ENCODE assay signal across 9 cellular contexts in the genomic region with DNA sequence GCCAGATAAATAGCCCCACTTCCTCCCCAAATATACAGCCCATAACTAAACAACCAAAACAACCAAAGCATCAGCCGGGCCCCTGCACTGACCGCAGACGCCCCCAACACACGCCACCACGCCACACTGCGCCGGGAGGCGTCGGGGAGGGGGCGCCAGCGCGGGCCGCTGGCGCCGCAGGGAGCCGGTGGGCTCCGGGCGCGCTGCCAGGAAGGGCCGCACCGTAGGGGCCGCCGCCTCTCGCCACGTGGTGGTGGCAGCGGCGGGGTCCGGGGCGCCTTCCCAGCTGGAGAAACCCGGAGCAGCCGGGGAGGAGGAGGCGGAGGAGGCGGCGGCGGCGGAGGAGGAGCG. TPM values are rescaled to one million over a fixed set of nuclear protein-coding genes. Genes with fewer than 3 reads are reported as not detected.
DNase-seq lines count a peak whose midpoint lies in the region; ATAC-seq, FAIRE-seq and TF ChIP-seq lines count a peak whose summit lies in the region.
"Had no signal": no experiment of that assay in that cellular context is flagged by ENCODE, and none has a peak within 500 bp of the region (broad histone marks: within the 10 kb centered on the region; RNA-seq: fewer than 3 reads in every experiment).

No MANE protein-coding gene starts in this region.

- H2BK5ac ChIP-seq in mesenchymal stem cell (ENCODE audit: low read depth, low read length, poor library complexity, severe bottlenecking), result no peak overlapping the region

- H2AFZ ChIP-seq in KMS-11 (ENCODE audit: low read depth) (peak overlapping the region; percentile 83), K562 (ENCODE audit: low read depth, low read length) (peak overlapping the region; percentile 74), mesenchymal stem cell (ENCODE audit: low read depth, low read length) (no peak overlapping the region)

- no peak overlapping the region for H4K8ac ChIP-seq in mesenchymal stem cell (ENCODE audit: low read length)

- no peak overlapping the region for H2BK12ac ChIP-seq in mesenchymal stem cell (ENCODE audit: low read length in 2 of 2)

- peak overlapping the region; percentile 93 for H2BK120ac ChIP-seq in mesenchymal stem cell (ENCODE audit: low read depth, low read length)

- H3K27me3 ChIP-seq in BLaER1 (no peaks in the 10 kb centered on the region), KMS-11 (ENCODE audit: insufficient read depth, low read depth) (no peaks in the 10 kb centered on the region), K562 (ENCODE audit: control insufficient read depth in 2 of 2, insufficient read depth in 2 of 2, low read length in 2 of 2) (no peaks in the 10 kb centered on the region), mesenchymal stem cell (ENCODE audit: control insufficient read depth in 1 of 2, insufficient read depth in 1 of 2, low read length in 2 of 2) (no peaks in the 10 kb centered on the region)

- H3K36me3 ChIP-seq in BLaER1 (no peaks in the 10 kb centered on the region), KMS-11 (ENCODE audit: insufficient read depth) (no peaks in the 10 kb centered on the region), K562 (ENCODE audit: control insufficient read depth, insufficient read depth, low read length) (peaks cover 3% of the 10 kb centered on the region; the same call in 1 of the 3 replicates), mesenchymal stem cell (ENCODE audit: control insufficient read depth in 1 of 2, insufficient read depth in 2 of 2, low read depth in 1 of 2, low read length in 2 of 2) (peaks cover 22 to 24% of the 10 kb centered on the region in 2 experiments)

- BruUV-seq in K562 (replicated peaks; lab: Mats Ljungman, UMichigan), result no TSS peak

- peak overlapping the region; percentile 83 for H3K4me2 ChIP-seq in BLaER1
- peak overlapping the region; percentile 79 for H3K4me2 ChIP-seq in KMS-11
- H3K4me2 ChIP-seq in K562 (ENCODE audit: insufficient read depth, low read length), result peak overlapping the region; percentile 64
- peak overlapping the region; percentile 92 for H3K4me2 ChIP-seq in mesenchymal stem cell (ENCODE audit: low read length, poor library complexity, severe bottlenecking)

- POLR2A ChIA-PET in K562 (lab: Yijun Ruan, JAX), result interaction anchor here (1.1 to 1.5 kb wide), 2 partner anchors 9 to 14 kb away, joined by 3 read pairs; no protein-coding TSS in a partner anchor

- FAIRE-seq in K562 (lab: Jason Lieb, UNC), result peak; percentile 26

- peak overlapping the region; percentile 9 to 59 for H3K4ac ChIP-seq in mesenchymal stem cell (ENCODE audit: low read depth in 1 of 2, low read length in 2 of 2)

- H3K9ac ChIP-seq in BLaER1, result peak overlapping the region; percentile 88
- H3K9ac ChIP-seq in KMS-11, result peak overlapping the region; percentile 72
- H3K9ac ChIP-seq in K562 (ENCODE audit: insufficient read depth in 1 of 2, low read depth in 2 of 2, low read length in 2 of 2), result peak overlapping the region; percentile 59 to 89; a peak in 3 of 4 replicates
- H3K9ac ChIP-seq in mesenchymal stem cell (ENCODE audit: low read length), result peak overlapping the region; percentile 82

- TF ChIP-seq CTCF in KMS-11 (conservative IDR thresholded peaks at IDR 0.05; ENCODE audit: low read depth, low read length) (no peak), K562 (IDR thresholded peaks at IDR 0.05 in 2 of 3, conservative IDR thresholded peaks at IDR 0.05 in 1 of 3; ENCODE audit: insufficient read depth in 2 of 3, low read depth in 1 of 3, low read length in 3 of 3) (no peak)

- H3K23ac ChIP-seq in mesenchymal stem cell (ENCODE audit: low read length in 2 of 2), result no peak overlapping the region

- no peaks in the 10 kb centered on the region for H3K79me2 ChIP-seq in KMS-11 (ENCODE audit: insufficient read depth, low read depth)
- peaks cover 5% of the 10 kb centered on the region; the same call in 2 of the 3 replicates for H3K79me2 ChIP-seq in K562 (ENCODE audit: control insufficient read depth, insufficient read depth, low read length)

- H2AK5ac ChIP-seq in mesenchymal stem cell (ENCODE audit: low read length, severe bottlenecking), result no peak overlapping the region

- TF ChIP-seq EP300 in K562 (IDR thresholded peaks at IDR 0.05; ENCODE audit: low read length), result no peak

- H2BK15ac ChIP-seq in mesenchymal stem cell (ENCODE audit: low read depth, poor library complexity, severe bottlenecking), result peak overlapping the region; percentile 77

- ATAC-seq in K562 (peak; percentile 47), GM19455 (IDR thresholded peaks at IDR 0.05; ENCODE audit: unreplicated experiment) (no peak)

- H3K4me3 ChIP-seq in BLaER1 (peak overlapping the region; percentile 73), KMS-11 (IDR thresholded peaks at IDR 0.05; ENCODE audit: insufficient read depth, low read depth, low read length) (no peak overlapping the region), K562 (peak overlapping the region; percentile 77), mesenchymal stem cell (ENCODE audit: insufficient read depth in 1 of 2, low read depth in 1 of 2, low read length in 2 of 2) (peak overlapping the region; percentile 79)

- DNase-seq in K562 (ENCODE audit: extremely low read depth in 1 of 4, low spot score in 3 of 4), result peak in 2 of 4 experiments; percentile 57 to 88
- peak; percentile 45 for DNase-seq in mesenchymal stem cell
- DNase-seq in inferior parietal cortex (ENCODE audit: extremely low spot score), result no peak
- no peak for DNase-seq in activated effector memory CD4-positive, alpha-beta T cell treated with Interleukin-2 at 50 U/mL for 16 hours
- DNase-seq in DMS53 treated with DMSO at 0.1 percent for 48 hours (lab: John Stamatoyannopoulos, UW; ENCODE audit: unreplicated experiment), result no peak

- peaks cover 4% of the 10 kb centered on the region for H3K79me1 ChIP-seq in mesenchymal stem cell (replicated peaks; ENCODE audit: low read length, poor library complexity, severe bottlenecking)

- no peak for TF ChIP-seq RAD21 in K562 (CRISPR knock-in tag; conservative IDR thresholded peaks at IDR 0.05 in 1 of 2, IDR thresholded peaks at IDR 0.05 in 1 of 2)

- intact Hi-C loops in K562 (cut with micrococcal nuclease), result no loop called here

- H3K9me1 ChIP-seq in K562 (ENCODE audit: control insufficient read depth, insufficient read depth, low read length), result no peaks in the 10 kb centered on the region

- in situ Hi-C loops in K562 (cut with MboI), result no loop called here

- no peak overlapping the region for H4K91ac ChIP-seq in mesenchymal stem cell (ENCODE audit: low read length)

- no peak overlapping the region for H3K14ac ChIP-seq in mesenchymal stem cell (ENCODE audit: low read length in 2 of 2)

- TF ChIP-seq POLR2A in K562 (conservative IDR thresholded peaks at IDR 0.05), result no peak

- 0% methylated on average over 7 of the region's 37 CpGs for WGBS in K562 (ENCODE audit: insufficient coverage, low coverage, missing lambda C conversion rate)
- under 1% methylated on average over 29 of the region's 37 CpGs for WGBS in mesenchymal stem cell

- H3K9me3 ChIP-seq in BLaER1, result no peaks in the 10 kb centered on the region
- H3K9me3 ChIP-seq in K562 (replicated peaks; ENCODE audit: control insufficient read depth, insufficient read depth, low read depth, low read length), result no peaks in the 10 kb centered on the region
- no peaks in the 10 kb centered on the region for H3K9me3 ChIP-seq in mesenchymal stem cell (ENCODE audit: control insufficient read depth, low read length)

- H3K4me1 ChIP-seq in BLaER1 (peaks cover 75% of the 10 kb centered on the region), KMS-11 (ENCODE audit: low read depth, poor library complexity, severe bottlenecking) (peaks cover 18% of the 10 kb centered on the region), K562 (replicated peaks in 1 of 2; ENCODE audit: control insufficient read depth in 2 of 2, insufficient read depth in 2 of 2, low read length in 2 of 2) (peaks cover 12 to 39% of the 10 kb centered on the region in 2 experiments; a peak in 4 of 5 replicates), mesenchymal stem cell (ENCODE audit: control insufficient read depth, insufficient read depth, low read depth, low read length) (peaks cover 25% of the 10 kb centered on the region)

- CTCF ChIA-PET in K562 (lab: Yijun Ruan, JAX; ENCODE audit: low intra/inter-chr PET ratio), result no interaction called here

- peaks cover 22% of the 10 kb centered on the region for H4K20me1 ChIP-seq in BLaER1
- no peaks in the 10 kb centered on the region for H4K20me1 ChIP-seq in KMS-11 (ENCODE audit: insufficient read depth)
- no peaks in the 10 kb centered on the region for H4K20me1 ChIP-seq in K562 (replicated peaks; ENCODE audit: control insufficient read depth, insufficient read depth, low read length)

- peak overlapping the region; percentile 90 for H3K27ac ChIP-seq in BLaER1
- H3K27ac ChIP-seq in KMS-11, result no peak overlapping the region; the same call in 1 of the 2 replicates
- H3K27ac ChIP-seq in K562 (ENCODE audit: extremely low read depth, low read depth, low read length), result no peak overlapping the region; the same call in 2 of the 3 replicates
- no peak overlapping the region for H3K27ac ChIP-seq in mesenchymal stem cell (ENCODE audit: low read length, poor library complexity, severe bottlenecking)

- H3K18ac ChIP-seq in mesenchymal stem cell (ENCODE audit: low read depth in 1 of 2, low read length in 2 of 2), result peak overlapping the region in 1 of 2 experiments; percentile 26

RNA-seq across cellular contexts. Expression of a gene that starts 0.3 kb away (rescaled TPM):
- 12.3 and 22.7 TPM in 2 replicates for total RNA-seq in K562 (2011; cell fraction: chromatin; rRNA removed; ENCODE audit: low replicate concordance)
- total RNA-seq in K562 (2011; cell fraction: nucleolus; rRNA removed), result 11.2 and 11.4 TPM in 2 replicates
- total RNA-seq in K562 (2011; cell fraction: nucleoplasm; rRNA removed), result 9.2 and 10.6 TPM in 2 replicates
- total RNA-seq in K562 (2014; rRNA removed) (10.6 and 14.7 TPM in 2 replicates), K562 (2014; rRNA removed; fragmentation: Illumina TruSeq; extraction: Trizol) (3.7 and 4.4 TPM in 2 replicates), K562 (2015; rRNA removed; fragmentation: Illumina TruSeq; extraction: Trizol) (4.7 and 5.1 TPM in 2 replicates), K562 (2021) (12.5 and 15.6 TPM in 2 replicates)
- polyA plus RNA-seq in K562 (2011; rRNA removed) (7.2 and 8.7 TPM in 2 replicates), K562 (2014; fragmentation: Illumina TruSeq; extraction: Trizol) (6.8 and 11.4 TPM in 2 replicates), K562 (2014; fragmentation: Nextera tagmentation; extraction: Ambion mirVana) (under 1 TPM; 0.03 to 0.08 TPM), K562 (2014; rRNA removed) (12.9 and 13.0 TPM in 2 replicates)
- 4.8 and 9.7 TPM in 2 replicates for polyA plus RNA-seq in K562 (2011; cell fraction: cytosol; rRNA removed)
- polyA plus RNA-seq in K562 (2011; cell fraction: nucleus; rRNA removed), result 23.1 and 27.9 TPM in 2 replicates
- 10.5 and 13.8 TPM in 2 replicates for polyA plus RNA-seq in K562 (2012)
- 5.9 and 7.0 TPM in 2 replicates for polyA minus RNA-seq in K562 (2011; rRNA and poly(A)+ RNA removed)
- polyA minus RNA-seq in K562 (2011; cell fraction: cytosol; rRNA and poly(A)+ RNA removed), result 5.4 and 7.0 TPM in 2 replicates
- polyA minus RNA-seq in K562 (2011; cell fraction: nucleus; rRNA and poly(A)+ RNA removed), result 2.6 and 3.9 TPM in 2 replicates
- polyA plus RNA-seq in mesenchymal stem cell (2013, experiment 1 of 2), result 11.9 TPM
- 11.7 TPM for polyA plus RNA-seq in mesenchymal stem cell (2013, experiment 2 of 2)

RNA-seq across cellular contexts. Expression of a gene that starts 39.4 kb away (rescaled TPM):
- not detected in 2 replicates for total RNA-seq in K562 (2011; cell fraction: chromatin; rRNA removed; ENCODE audit: low replicate concordance)
- not detected in 2 replicates for total RNA-seq in K562 (2011; cell fraction: nucleolus; rRNA removed)
- total RNA-seq in K562 (2011; cell fraction: nucleoplasm; rRNA removed), result not detected in 2 replicates
- total RNA-seq in K562 (2014; rRNA removed) (not detected in 2 replicates), K562 (2014; rRNA removed; fragmentation: Illumina TruSeq; extraction: Trizol) (not detected in 2 replicates), K562 (2015; rRNA removed; fragmentation: Illumina TruSeq; extraction: Trizol) (not detected in 2 replicates), K562 (2021) (0.07 and 0.18 TPM in 2 replicates)
- polyA plus RNA-seq in K562 (2011; rRNA removed) (not detected in 2 replicates), K562 (2014; fragmentation: Illumina TruSeq; extraction: Trizol) (not detected in 2 replicates), K562 (2014; fragmentation: Nextera tagmentation; extraction: Ambion mirVana) (not detected), K562 (2014; rRNA removed) (not detected in 2 replicates)
- polyA plus RNA-seq in K562 (2011; cell fraction: cytosol; rRNA removed), result not detected in 2 replicates
- polyA plus RNA-seq in K562 (2011; cell fraction: nucleus; rRNA removed), result not detected in 2 replicates
- polyA plus RNA-seq in K562 (2012), result not detected in 2 replicates
- polyA minus RNA-seq in K562 (2011; rRNA and poly(A)+ RNA removed), result not detected in 2 replicates
- polyA minus RNA-seq in K562 (2011; cell fraction: cytosol; rRNA and poly(A)+ RNA removed), result not detected in 2 replicates
- polyA minus RNA-seq in K562 (2011; cell fraction: nucleus; rRNA and poly(A)+ RNA removed), result not detected in 2 replicates
- not detected for polyA plus RNA-seq in mesenchymal stem cell (2013, experiment 1 of 2)
- not detected for polyA plus RNA-seq in mesenchymal stem cell (2013, experiment 2 of 2)
- total RNA-seq: lung microvascular endothelial cell had no signal

RNA-seq across cellular contexts. Expression of a gene that starts 43.9 kb away (rescaled TPM):
- total RNA-seq in K562 (2011; cell fraction: chromatin; rRNA removed; ENCODE audit: low replicate concordance), result 346 and 425 TPM in 2 replicates
- total RNA-seq in K562 (2011; cell fraction: nucleolus; rRNA removed), result 99.4 and 109 TPM in 2 replicates
- total RNA-seq in K562 (2011; cell fraction: nucleoplasm; rRNA removed), result 177 and 202 TPM in 2 replicates
- total RNA-seq in K562 (2014; rRNA removed) (271 and 293 TPM in 2 replicates), K562 (2014; rRNA removed; fragmentation: Illumina TruSeq; extraction: Trizol) (396 and 433 TPM in 2 replicates), K562 (2015; rRNA removed; fragmentation: Illumina TruSeq; extraction: Trizol) (339 and 354 TPM in 2 replicates), K562 (2021) (591 and 622 TPM in 2 replicates)
- polyA plus RNA-seq in K562 (2011; rRNA removed) (331 and 369 TPM in 2 replicates), K562 (2014; fragmentation: Illumina TruSeq; extraction: Trizol) (515 and 528 TPM in 2 replicates), K562 (2014; fragmentation: Nextera tagmentation; extraction: Ambion mirVana) (100 to 1,000 TPM; 154 to 176 TPM), K562 (2014; rRNA removed) (271 and 316 TPM in 2 replicates)
- polyA plus RNA-seq in K562 (2011; cell fraction: cytosol; rRNA removed), result 220 and 227 TPM in 2 replicates
- polyA plus RNA-seq in K562 (2011; cell fraction: nucleus; rRNA removed), result 164 and 211 TPM in 2 replicates
- 290 and 376 TPM in 2 replicates for polyA plus RNA-seq in K562 (2012)
- 493 and 515 TPM in 2 replicates for polyA minus RNA-seq in K562 (2011; rRNA and poly(A)+ RNA removed)
- polyA minus RNA-seq in K562 (2011; cell fraction: cytosol; rRNA and poly(A)+ RNA removed), result 213 and 271 TPM in 2 replicates
- polyA minus RNA-seq in K562 (2011; cell fraction: nucleus; rRNA and poly(A)+ RNA removed), result 42.3 and 74.8 TPM in 2 replicates
- 228 TPM for polyA plus RNA-seq in mesenchymal stem cell (2013, experiment 1 of 2)
- polyA plus RNA-seq in mesenchymal stem cell (2013, experiment 2 of 2), result 191 TPM
